12 cellular contexts compared by ENCODE assay signal in the genomic region with DNA sequence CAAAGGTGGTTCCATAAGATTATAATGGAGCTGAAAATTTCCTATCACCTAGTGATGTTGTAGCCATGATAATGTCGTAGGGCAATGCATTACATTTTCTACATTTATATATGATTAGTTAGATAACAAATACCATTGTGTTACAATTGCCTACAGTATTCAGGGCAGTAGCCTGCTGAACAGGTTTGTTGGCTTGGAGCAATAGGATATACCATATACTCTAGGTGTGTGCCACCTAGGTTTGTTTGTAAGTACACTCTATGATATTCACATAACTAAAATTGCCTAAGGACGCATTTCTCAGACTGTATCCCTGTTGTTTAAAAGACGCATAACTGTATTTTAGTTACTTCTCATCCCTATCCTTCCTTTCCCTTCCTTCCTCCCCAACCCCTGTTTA.
"Had no signal": no experiment of that assay in that cellular context is flagged by ENCODE, and none has a peak within 500 bp of the region (broad histone marks: within the 10 kb centered on the region; RNA-seq: fewer than 3 reads in every experiment).

No MANE protein-coding gene starts in this region.

- H3K36me3 Mint-ChIP-seq: activated naive CD4-positive, alpha-beta T cell treated with anti-CD3 and anti-CD28 coated beads, Interleukin-2, amount 50 U/mL, for 72 hours; brain had no signal

- H3K27me3 ChIP-seq: gastrocnemius medialis, heart right ventricle, sigmoid colon, suprapubic skin had no signal

- H3K27ac Mint-ChIP-seq: activated naive CD4-positive, alpha-beta T cell treated with anti-CD3 and anti-CD28 coated beads, Interleukin-2, amount 50 U/mL, for 72 hours had no signal

- H3K9me3 ChIP-seq: gastrocnemius medialis, heart right ventricle, left ventricle myocardium inferior, sigmoid colon, suprapubic skin had no signal

- H3K36me3 ChIP-seq: gastrocnemius medialis, heart right ventricle, left ventricle myocardium inferior, sigmoid colon, suprapubic skin had no signal

- H3K27ac ChIP-seq: gastrocnemius medialis, left ventricle myocardium inferior, suprapubic skin had no signal

- H3K9me3 Mint-ChIP-seq: activated naive CD4-positive, alpha-beta T cell treated with anti-CD3 and anti-CD28 coated beads, Interleukin-2, amount 50 U/mL, for 72 hours; brain had no signal

- DNase-seq: amniotic stem cell; gastrocnemius medialis; heart right ventricle; islet precursor cell; left ventricle myocardium inferior; mesenchymal stem cell; sigmoid colon; stimulated activated CD4-positive, alpha-beta T cell treated with anti-CD3 and anti-CD28 coated beads, Interleukin-2, amount 100 ng/mL, for 24 hours; T-helper 2 cell had no signal
